In the genomic region with DNA sequence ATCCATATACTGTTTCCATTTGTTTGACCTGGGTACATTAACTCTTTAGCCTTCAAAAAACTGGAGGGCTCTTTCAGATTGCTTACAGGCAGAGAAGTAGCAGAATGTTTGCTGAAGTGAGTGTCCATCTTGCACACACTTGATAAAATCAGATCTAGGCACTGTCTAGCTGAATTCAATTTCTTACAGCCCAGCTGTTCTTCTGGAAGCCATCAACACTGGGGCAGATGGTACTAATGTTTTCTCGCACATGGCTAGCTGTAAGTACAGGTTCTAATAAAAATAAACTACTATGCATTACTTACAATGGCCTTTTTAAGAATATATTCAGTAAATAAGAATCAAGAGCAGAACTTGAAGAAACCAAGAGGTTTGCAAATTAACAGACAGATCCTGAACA, we compare ENCODE assay signal across 29 cellular contexts.
"Had no signal": no experiment of that assay in that cellular context is flagged by ENCODE, and none has a peak within 500 bp of the region (broad histone marks: within the 10 kb centered on the region; RNA-seq: fewer than 3 reads in every experiment).

No MANE protein-coding gene starts in this region.

- H3K4me3 ChIP-seq: esophagus squamous epithelium, gastroesophageal sphincter, heart left ventricle, neural progenitor cell, testis, uterus had no signal

- H3K36me3 ChIP-seq: neural progenitor cell, uterus had no signal

- H3K9ac ChIP-seq: neural progenitor cell had no signal

- H3K4me2 ChIP-seq: neural progenitor cell had no signal

- ATAC-seq: activated CD4-positive, alpha-beta T cell treated with anti-CD3 and anti-CD28 coated beads for 36 hours; gastroesophageal sphincter; heart left ventricle; left ventricle myocardium superior; naive thymus-derived CD8-positive, alpha-beta T cell; sciatic nerve; stimulated activated naive B cell treated with anti-CD40 and anti-IgM and Interleukin-4, amounts not matched to agents 10 μg/mL and 1 μg/mL and 100 μg/mL, for 72 hours had no signal

- H3K27me3 Mint-ChIP-seq: activated B cell treated with CpG ODN at 0.5 μM for 24 hours; activated CD4-positive, alpha-beta T cell treated with anti-CD3 and anti-CD28 coated beads for 36 hours; activated naive CD8-positive, alpha-beta T cell treated with anti-CD3 and anti-CD28 coated beads, Interleukin-2, amount 10 ng/mL, durations not matched to agents 7 days and 5 days; activated T-cell treated with anti-CD3 and anti-CD28 coated beads, Interleukin-2, amount 50 U/mL, for 24 hours; naive thymus-derived CD8-positive, alpha-beta T cell; stimulated activated naive B cell treated with anti-CD40 and anti-IgM and Interleukin-4, amounts not matched to agents 10 μg/mL and 1 μg/mL and 100 μg/mL, for 72 hours had no signal

- H3K4me1 Mint-ChIP-seq: activated B cell treated with CpG ODN at 0.5 μM for 24 hours; activated CD4-positive, alpha-beta T cell treated with anti-CD3 and anti-CD28 coated beads for 36 hours; activated naive CD8-positive, alpha-beta T cell treated with anti-CD3 and anti-CD28 coated beads, Interleukin-2, amount 10 ng/mL, durations not matched to agents 7 days and 5 days; neural progenitor cell; stimulated activated naive B cell treated with anti-CD40 and anti-IgM and Interleukin-4, amounts not matched to agents 10 μg/mL and 1 μg/mL and 100 μg/mL, for 72 hours had no signal

- H3K27me3 ChIP-seq: esophagus squamous epithelium, gastroesophageal sphincter, heart left ventricle, neural progenitor cell, testis, uterus had no signal

- H3K27ac Mint-ChIP-seq: activated B cell treated with CpG ODN at 0.5 μM for 24 hours; activated CD4-positive, alpha-beta T cell treated with anti-CD3 and anti-CD28 coated beads for 36 hours; activated naive CD8-positive, alpha-beta T cell treated with anti-CD3 and anti-CD28 coated beads, Interleukin-2, amount 10 ng/mL, durations not matched to agents 7 days and 5 days; activated T-cell treated with anti-CD3 and anti-CD28 coated beads, Interleukin-2, amount 50 U/mL, for 24 hours; activated T-helper 2 cell treated with anti-CD3 and anti-CD28 coated beads, Interferon-gamma antibody, Interleukin-2, Interleukin-4, amounts not matched to agents 10 μg/mL and 5 μg/mL and 100 μg/mL, durations not matched to agents 14 hours and 24 hours and 36 hours; endodermal cell; mesothelial cell of epicardium; naive thymus-derived CD8-positive, alpha-beta T cell; neural progenitor cell; stimulated activated naive B cell treated with anti-CD40 and anti-IgM and Interleukin-4, amounts not matched to agents 10 μg/mL and 1 μg/mL and 100 μg/mL, for 72 hours had no signal

- DNase-seq: activated B cell treated with CpG ODN at 0.5 μM for 24 hours; activated CD4-positive, alpha-beta T cell treated with anti-CD3 and anti-CD28 coated beads for 36 hours; activated CD4-positive, alpha-beta T cell treated with anti-CD3 and anti-CD28 coated beads, Interleukin-2, amount 50 U/mL, for 4 hours; activated CD8-positive, alpha-beta memory T cell treated with anti-CD3 and anti-CD28 coated beads for 24 hours; activated CD8-positive, alpha-beta memory T cell treated with anti-CD3 and anti-CD28 coated beads, Interleukin-2, amount 50 U/mL, for 4 hours; activated naive CD4-positive, alpha-beta T cell; activated naive CD8-positive, alpha-beta T cell treated with anti-CD3 and anti-CD28 coated beads, Interleukin-2, amount 10 ng/mL, durations not matched to agents 7 days and 5 days; activated T-cell treated with anti-CD3 and anti-CD28 coated beads, Interleukin-2, amount 50 U/mL, for 24 hours; amniotic stem cell; cortex of kidney; endodermal cell; esophagus squamous epithelium; heart left ventricle; left ventricle myocardium superior; mammary epithelial cell; naive thymus-derived CD8-positive, alpha-beta T cell; posterior cingulate gyrus; small intestine; stimulated activated CD4-positive, alpha-beta T cell treated with anti-CD3 and anti-CD28 coated beads, Interleukin-2, amount 100 ng/mL, for 24 hours; stimulated activated CD8-positive, alpha-beta memory T cell treated with anti-CD3 and anti-CD28 coated beads, Interleukin-4, amount 100 ng/mL, for 48 hours; stimulated activated naive B cell treated with anti-CD40 and anti-IgM and Interleukin-4, amounts not matched to agents 10 μg/mL and 1 μg/mL and 100 μg/mL, for 72 hours; testis; trophoblast cell; uterus had no signal

- H3K9me3 Mint-ChIP-seq: activated B cell treated with CpG ODN at 0.5 μM for 24 hours; activated naive CD8-positive, alpha-beta T cell treated with anti-CD3 and anti-CD28 coated beads, Interleukin-2, amount 10 ng/mL, durations not matched to agents 7 days and 5 days; activated T-cell treated with anti-CD3 and anti-CD28 coated beads, Interleukin-2, amount 50 U/mL, for 24 hours; activated T-helper 2 cell treated with anti-CD3 and anti-CD28 coated beads, Interferon-gamma antibody, Interleukin-2, Interleukin-4, amounts not matched to agents 10 μg/mL and 5 μg/mL and 100 μg/mL, durations not matched to agents 14 hours and 24 hours and 36 hours; endodermal cell; mesothelial cell of epicardium; naive thymus-derived CD8-positive, alpha-beta T cell; neural progenitor cell; stimulated activated naive B cell treated with anti-CD40 and anti-IgM and Interleukin-4, amounts not matched to agents 10 μg/mL and 1 μg/mL and 100 μg/mL, for 72 hours had no signal

- H3K4me1 ChIP-seq: esophagus squamous epithelium, gastroesophageal sphincter, heart left ventricle, neural progenitor cell, testis, uterus had no signal

- H2AFZ ChIP-seq: neural progenitor cell had no signal

- H3K4me3 Mint-ChIP-seq: activated B cell treated with CpG ODN at 0.5 μM for 24 hours; activated CD4-positive, alpha-beta T cell treated with anti-CD3 and anti-CD28 coated beads for 36 hours; activated naive CD8-positive, alpha-beta T cell treated with anti-CD3 and anti-CD28 coated beads, Interleukin-2, amount 10 ng/mL, durations not matched to agents 7 days and 5 days; activated T-cell treated with anti-CD3 and anti-CD28 coated beads, Interleukin-2, amount 50 U/mL, for 24 hours; endodermal cell; mesothelial cell of epicardium; naive thymus-derived CD8-positive, alpha-beta T cell; neural progenitor cell; stimulated activated naive B cell treated with anti-CD40 and anti-IgM and Interleukin-4, amounts not matched to agents 10 μg/mL and 1 μg/mL and 100 μg/mL, for 72 hours had no signal

- H3K9me3 ChIP-seq: esophagus squamous epithelium, gastroesophageal sphincter, heart left ventricle, testis, uterus had no signal

- H3K27ac ChIP-seq: esophagus squamous epithelium, gastroesophageal sphincter, heart left ventricle, neural progenitor cell, testis, uterus had no signal
